In the genomic region with DNA sequence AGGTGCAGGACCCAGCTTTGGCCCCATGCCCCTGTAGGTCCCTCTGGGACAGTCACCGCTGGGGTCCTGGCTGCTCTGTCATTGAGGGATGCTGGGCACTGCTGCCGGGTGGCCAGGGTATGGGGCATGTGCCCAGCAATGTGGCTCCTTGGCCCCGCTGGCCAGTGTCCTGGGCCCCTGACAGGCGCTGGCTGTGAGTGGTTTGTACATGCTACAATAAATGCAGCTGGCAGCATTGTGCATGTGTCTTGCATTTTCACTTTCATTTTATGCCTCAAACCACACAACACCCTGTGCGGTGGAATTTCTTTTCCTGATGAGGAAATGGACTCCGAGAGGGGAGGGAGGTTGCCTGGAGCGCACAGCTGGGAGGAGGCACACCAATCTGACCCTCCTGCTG, we compare ENCODE assay signal across 9 cellular contexts. TPM values are rescaled to one million over a fixed set of nuclear protein-coding genes. Genes with fewer than 3 reads are reported as not detected.
A peak's percentile ranks its signal among the peaks of the same experiment; 100 is the strongest.
DNase-seq lines count a peak whose midpoint lies in the region; ATAC-seq, FAIRE-seq and TF ChIP-seq lines count a peak whose summit lies in the region.
"Had no signal": no experiment of that assay in that cellular context is flagged by ENCODE, and none has a peak within 500 bp of the region (broad histone marks: within the 10 kb centered on the region; RNA-seq: fewer than 3 reads in every experiment).

No MANE protein-coding gene starts in this region.

- no peak for TF ChIP-seq POLR2A in sigmoid colon (IDR thresholded peaks at IDR 0.05)

- TF ChIP-seq EP300 in sigmoid colon (IDR thresholded peaks at IDR 0.05) = no peak

- peaks cover 2% of the 10 kb centered on the region for H3K4me1 ChIP-seq in fibroblast of lung (ENCODE audit: control insufficient read depth, extremely low read depth, insufficient read depth, low read length)
- H3K4me1 ChIP-seq in subcutaneous abdominal adipose tissue (ENCODE audit: control insufficient read depth in 5 of 5, insufficient read depth in 5 of 5, low read length in 5 of 5) = peaks cover 2 to 26% (median 20%) of the 10 kb centered on the region in 5 donors
- peaks cover 0 to 17% (median 6%) of the 10 kb centered on the region in 4 donors for H3K4me1 ChIP-seq in sigmoid colon

- H3K4me1 Mint-ChIP-seq in activated CD4-positive, alpha-beta T cell treated with anti-CD3 and anti-CD28 coated beads, Interleukin-2, amount 10 ng/mL, durations not matched to agents 24 days and 14 days = peaks cover 31% of the 10 kb centered on the region

- no peaks in the 10 kb centered on the region for H3K9me3 ChIP-seq in fibroblast of lung (ENCODE audit: control insufficient read depth, insufficient read depth, low read depth, low read length)
- H3K9me3 ChIP-seq in subcutaneous abdominal adipose tissue (ENCODE audit: control insufficient read depth in 5 of 5, low read length in 5 of 5) = no peaks in the 10 kb centered on the region
- H3K9me3 ChIP-seq in sigmoid colon = no peaks in the 10 kb centered on the region

- peaks cover 13% of the 10 kb centered on the region for H3K36me3 Mint-ChIP-seq in activated CD4-positive, alpha-beta T cell treated with anti-CD3 and anti-CD28 coated beads, Interleukin-2, amount 10 ng/mL, durations not matched to agents 24 days and 14 days (ENCODE audit: low read depth)

- WGBS in sigmoid colon, 2 donors = 13 to 25% methylated on average over 7 of the region's 7 CpGs

- H3K27me3 ChIP-seq in fibroblast of lung (ENCODE audit: control insufficient read depth, insufficient read depth, low read length) = no peaks in the 10 kb centered on the region
- H3K27me3 ChIP-seq in subcutaneous abdominal adipose tissue (ENCODE audit: control insufficient read depth in 5 of 5, insufficient read depth in 4 of 5, low read length in 5 of 5) = peaks cover 8 to 14% (median 11%) of the 10 kb centered on the region in 5 donors
- H3K27me3 ChIP-seq in sigmoid colon = peaks cover 0 to 13% (median 0%) of the 10 kb centered on the region in 3 donors

- H3K4me3 ChIP-seq in fibroblast of lung (replicated peaks in 1 of 4; ENCODE audit: control extremely low read depth in 1 of 4, insufficient read depth in 1 of 4, low read depth in 3 of 4, low read length in 4 of 4) (no peak overlapping the region), subcutaneous abdominal adipose tissue (ENCODE audit: low read depth in 1 of 5, low read length in 5 of 5) (peak overlapping the region in 3 of 5 donors; percentile 37 to 53 (median 41)), sigmoid colon (no peak overlapping the region)

- intact Hi-C loops in activated CD4-positive, alpha-beta T cell treated with anti-CD3 and anti-CD28 coated beads, Interleukin-2, amount 10 ng/mL, durations not matched to agents 24 days and 14 days (cut with micrococcal nuclease) = loop anchor here (1.0 to 10.0 kb wide), 3 partner anchors 156 to 453 kb away; partner anchors contain the start of gene UNC5A
- intact Hi-C loops in sigmoid colon (cut with DNase I) = no loop called here

- ATAC-seq in HG02759 (IDR thresholded peaks at IDR 0.05; ENCODE audit: unreplicated experiment) = no peak

- no peaks in the 10 kb centered on the region for H4K20me1 ChIP-seq in fibroblast of lung (ENCODE audit: control insufficient read depth, extremely low read depth, insufficient read depth, low read length)

- peak; percentile 87 for DNase-seq in activated CD4-positive, alpha-beta T cell treated with anti-CD3 and anti-CD28 coated beads, Interleukin-2, amount 10 ng/mL, durations not matched to agents 24 days and 14 days
- DNase-seq in activated CD4-positive, alpha-beta T cell treated with anti-CD3 and anti-CD28 coated beads, Interleukin-2, amount 50 U/mL, for 48 hours = no peak
- DNase-seq in RCC 7860 (ENCODE audit: low spot score) (peak; percentile 41), fibroblast of lung (ENCODE audit: low read depth in 2 of 2) (peak; percentile 19 to 31), sigmoid colon (no peak)
- no peak for DNase-seq in stimulated activated CD8-positive, alpha-beta memory T cell treated with anti-CD3 and anti-CD28 coated beads, Interleukin-4, amount 100 ng/mL, for 48 hours
- DNase-seq: amniotic stem cell had no signal

- TF ChIP-seq CTCF in fibroblast of lung (conservative IDR thresholded peaks at IDR 0.05 in 1 of 2, IDR thresholded peaks at IDR 0.05 in 1 of 2; ENCODE audit: low read depth in 1 of 2, low read length in 2 of 2) (no peak), sigmoid colon (IDR thresholded peaks at IDR 0.05) (no peak)

- no peaks in the 10 kb centered on the region for H3K9me3 Mint-ChIP-seq in activated CD4-positive, alpha-beta T cell treated with anti-CD3 and anti-CD28 coated beads, Interleukin-2, amount 10 ng/mL, durations not matched to agents 24 days and 14 days

- peak overlapping the region; percentile 77 for H3K4me3 Mint-ChIP-seq in activated CD4-positive, alpha-beta T cell treated with anti-CD3 and anti-CD28 coated beads, Interleukin-2, amount 10 ng/mL, durations not matched to agents 24 days and 14 days

- H3K79me2 ChIP-seq in fibroblast of lung (ENCODE audit: control insufficient read depth, insufficient read depth, low read length) = no peaks in the 10 kb centered on the region

- H3K27ac ChIP-seq in fibroblast of lung (ENCODE audit: insufficient read depth, low read length) (no peak overlapping the region), subcutaneous abdominal adipose tissue (ENCODE audit: low read depth, low read length) (no peak overlapping the region), sigmoid colon (no peak overlapping the region)

- peak overlapping the region; percentile 68 for H3K4me2 ChIP-seq in fibroblast of lung (ENCODE audit: extremely low read depth, insufficient read depth, low read length)

- H2AFZ ChIP-seq in fibroblast of lung (ENCODE audit: low read length) = peak overlapping the region; percentile 20

- H3K27me3 Mint-ChIP-seq in activated CD4-positive, alpha-beta T cell treated with anti-CD3 and anti-CD28 coated beads, Interleukin-2, amount 10 ng/mL, durations not matched to agents 24 days and 14 days = peaks cover 3% of the 10 kb centered on the region

- peak overlapping the region; percentile 75 for H3K27ac Mint-ChIP-seq in activated CD4-positive, alpha-beta T cell treated with anti-CD3 and anti-CD28 coated beads, Interleukin-2, amount 10 ng/mL, durations not matched to agents 24 days and 14 days

- peaks cover 2% of the 10 kb centered on the region for H3K36me3 ChIP-seq in fibroblast of lung (ENCODE audit: control insufficient read depth, insufficient read depth, low read length)
- peaks cover 0 to 39% (median 28%) of the 10 kb centered on the region in 5 donors for H3K36me3 ChIP-seq in subcutaneous abdominal adipose tissue (ENCODE audit: control insufficient read depth in 5 of 5, insufficient read depth in 5 of 5, low read length in 5 of 5)
- H3K36me3 ChIP-seq in sigmoid colon = peaks cover 0 to 33% (median 2%) of the 10 kb centered on the region in 4 donors

- no peak for FAIRE-seq in RCC 7860 (lab: Jason Lieb, UNC)

- no peak overlapping the region for H3K9ac ChIP-seq in fibroblast of lung (ENCODE audit: insufficient read depth, low read length)
- peak overlapping the region in 3 of 5 donors; percentile 4 to 19 (median 6) for H3K9ac ChIP-seq in subcutaneous abdominal adipose tissue (ENCODE audit: low read length in 5 of 5)

RNA-seq across cellular contexts. Expression of gene TSPAN17, which starts 11.5 kb away (rescaled TPM):
- 29.3 and 32.0 TPM in 2 replicates for total RNA-seq in activated CD4-positive, alpha-beta T cell treated with anti-CD3 and anti-CD28 coated beads, Interleukin-2, amount 10 ng/mL, durations not matched to agents 24 days and 14 days
- 29.0 and 35.2 TPM in 2 replicates for total RNA-seq in fibroblast of lung
- polyA plus RNA-seq in fibroblast of lung = 34.8 and 43.5 TPM in 2 replicates
- 38.1 and 58.2 TPM in 2 replicates for polyA plus RNA-seq in fibroblast of lung (2012)
- 44.6 and 56.7 TPM in 2 replicates for polyA minus RNA-seq in fibroblast of lung (ENCODE audit: low replicate concordance)
- 10 to 100 TPM in 2 of 4 donors, 1 to 10 TPM in 2; 7.4 to 22.4 (median 9.7) TPM for total RNA-seq in sigmoid colon
- 10 to 100 TPM; 21.7 to 37.7 (median 25.2) TPM for polyA plus RNA-seq in sigmoid colon

RNA-seq across cellular contexts. Expression of gene EIF4E1B, which starts 28.3 kb away (rescaled TPM):
- total RNA-seq in activated CD4-positive, alpha-beta T cell treated with anti-CD3 and anti-CD28 coated beads, Interleukin-2, amount 10 ng/mL, durations not matched to agents 24 days and 14 days = not detected in 2 replicates
- not detected in 2 replicates for total RNA-seq in fibroblast of lung
- polyA plus RNA-seq in fibroblast of lung = not detected in 2 replicates
- not detected in 2 replicates for polyA plus RNA-seq in fibroblast of lung (2012)
- not detected in 2 replicates for polyA minus RNA-seq in fibroblast of lung (ENCODE audit: low replicate concordance)
- total RNA-seq in sigmoid colon = under 1 TPM in 1 of 4 donors, not detected in 3; 0.36 TPM
- not detected for polyA plus RNA-seq in sigmoid colon

RNA-seq across cellular contexts. Expression of gene SNCB, which starts 28.5 kb away (rescaled TPM):
- total RNA-seq in activated CD4-positive, alpha-beta T cell treated with anti-CD3 and anti-CD28 coated beads, Interleukin-2, amount 10 ng/mL, durations not matched to agents 24 days and 14 days = not detected in 2 replicates
- 0.17 TPM in 1 of 2 replicates, not detected in the other for total RNA-seq in fibroblast of lung
- polyA plus RNA-seq in fibroblast of lung = 0.22 and 2.3 TPM in 2 replicates
- 0.17 and 3.5 TPM in 2 replicates for polyA plus RNA-seq in fibroblast of lung (2012)
- polyA minus RNA-seq in fibroblast of lung (ENCODE audit: low replicate concordance) = 1.1 TPM in 1 of 2 replicates, not detected in the other
- total RNA-seq in sigmoid colon = 1 to 10 TPM in 1 of 4 donors, not detected in 3; 2.2 TPM
- polyA plus RNA-seq in sigmoid colon = under 1 TPM in 1 of 3 donors, not detected in 2; 0.23 TPM

RNA-seq across cellular contexts. Expression of gene GPRIN1, which starts 48.9 kb away (rescaled TPM):
- 3.7 TPM in 2 replicates for total RNA-seq in activated CD4-positive, alpha-beta T cell treated with anti-CD3 and anti-CD28 coated beads, Interleukin-2, amount 10 ng/mL, durations not matched to agents 24 days and 14 days
- total RNA-seq in fibroblast of lung (4.9 and 6.3 TPM in 2 replicates), sigmoid colon (1 to 10 TPM in 2 of 4 donors, under 1 TPM in 2; 0.33 to 1.6 (median 0.81) TPM)
- polyA plus RNA-seq in fibroblast of lung (1.9 and 5.0 TPM in 2 replicates), sigmoid colon (1 to 10 TPM in 1 of 3 donors, under 1 TPM in 2; 0.60 to 1.4 (median 0.69) TPM)
- polyA plus RNA-seq in fibroblast of lung (2012) = 4.0 and 10.0 TPM in 2 replicates
- polyA minus RNA-seq in fibroblast of lung (ENCODE audit: low replicate concordance) = 2.1 and 12.3 TPM in 2 replicates

Comparison
In these comparisons a context has a peak if more than half of its experiments do, and no peak if none do; other contexts are left out.
1. DNase-seq: peak in activated CD4-positive, alpha-beta T cell treated with anti-CD3 and anti-CD28 coated beads, Interleukin-2, amount 10 ng/mL, durations not matched to agents 24 days and 14 days (single experiment), RCC 7860 (single experiment) and fibroblast of lung (2 of 2); none in activated CD4-positive, alpha-beta T cell treated with anti-CD3 and anti-CD28 coated beads, Interleukin-2, amount 50 U/mL, for 48 hours (0 of 2), stimulated activated CD8-positive, alpha-beta memory T cell treated with anti-CD3 and anti-CD28 coated beads, Interleukin-4, amount 100 ng/mL, for 48 hours (single experiment) and sigmoid colon (single experiment).
2. H3K4me3 ChIP-seq: peak in subcutaneous abdominal adipose tissue (3 of 5); none in fibroblast of lung (0 of 4) and sigmoid colon (0 of 4).